In genomic region chr14:61564623-61565091, GRCh38 we compare ENCODE assay signal across 12 cellular contexts.
A peak's percentile ranks its signal among the peaks of the same experiment; 100 is the strongest.
DNase-seq lines count a peak whose midpoint lies in the region; ATAC-seq and TF ChIP-seq lines count a peak whose summit lies in the region.
"Had no signal": no experiment of that assay in that cellular context is flagged by ENCODE, and none has a peak within 500 bp of the region (broad histone marks: within the 10 kb centered on the region; RNA-seq: fewer than 3 reads in every experiment).

No MANE protein-coding gene starts in this region.

- H2BK12ac ChIP-seq in mesenchymal stem cell (ENCODE audit: low read length in 2 of 2), result peak overlapping the region; percentile 81 to 100

- no peak overlapping the region for H2AFZ ChIP-seq in mesenchymal stem cell (ENCODE audit: low read depth, low read length)

- peak overlapping the region; percentile 44 for H2BK15ac ChIP-seq in mesenchymal stem cell (ENCODE audit: low read depth, poor library complexity, severe bottlenecking)

- ATAC-seq in HG02623 (IDR thresholded peaks at IDR 0.05; ENCODE audit: unreplicated experiment), result no peak

- WGBS in mesenchymal stem cell, result 9% methylated on average over 4 of the region's 6 CpGs

- H3K27ac ChIP-seq in AG04450 (ENCODE audit: low read depth, low read length) (peak overlapping the region; percentile 98), mesenchymal stem cell (ENCODE audit: low read length, poor library complexity, severe bottlenecking) (peak overlapping the region; percentile 98)

- peak overlapping the region; percentile 82 for H2BK5ac ChIP-seq in mesenchymal stem cell (ENCODE audit: low read depth, low read length, poor library complexity, severe bottlenecking)

- POLR2A ChIA-PET in AG04450 (lab: Yijun Ruan, JAX), result interaction anchor here (0.7 to 1.1 kb wide), 3 partner anchors 17 to 45 kb away, joined by 3 to 5 read pairs (median 3); no protein-coding TSS in a partner anchor

- DNase-seq in AG04450 (ENCODE audit: low read depth, low spot score), result peak; percentile 85
- peak; percentile 99 for DNase-seq in HS-27A (ENCODE audit: low read depth)
- DNase-seq in astrocyte of the hippocampus (ENCODE audit: low read depth, low spot score), result peak; percentile 94
- peak; percentile 94 for DNase-seq in mesenchymal stem cell
- no peak for DNase-seq in NCI-H1105 (lab: John Stamatoyannopoulos, UW)
- no peak for DNase-seq in stimulated activated CD4-positive, alpha-beta T cell treated with anti-CD3 and anti-CD28 coated beads, Interleukin-4, amount 100 ng/mL, for 24 hours
- no peak for DNase-seq in activated T-helper 2 cell treated with anti-CD3 and anti-CD28 coated beads, Interferon-gamma antibody, Interleukin-2, Interleukin-4, amounts not matched to agents 10 μg/mL and 5 μg/mL and 100 μg/mL, durations not matched to agents 14 hours and 24 hours and 36 hours (ENCODE audit: low spot score)
- DNase-seq: activated naive CD4-positive, alpha-beta T cell treated with anti-CD3 and anti-CD28 coated beads, Interleukin-2, amount 10 ng/mL, durations not matched to agents 7 days and 5 days; DND-41; Karpas-422; left cardiac atrium had no signal

- no peak overlapping the region for H3K4me2 ChIP-seq in mesenchymal stem cell (ENCODE audit: low read length, poor library complexity, severe bottlenecking)

- peak overlapping the region in 1 of 2 experiments; percentile 39 for H3K14ac ChIP-seq in mesenchymal stem cell (ENCODE audit: low read length in 2 of 2)

- H3K79me1 ChIP-seq in mesenchymal stem cell (replicated peaks; ENCODE audit: low read length, poor library complexity, severe bottlenecking), result peaks cover 9% of the 10 kb centered on the region

- no peaks in the 10 kb centered on the region for H3K9me3 ChIP-seq in AG04450 (ENCODE audit: control insufficient read depth, insufficient read depth, low read length)
- no peaks in the 10 kb centered on the region for H3K9me3 ChIP-seq in mesenchymal stem cell (ENCODE audit: control insufficient read depth, low read length)

- peaks cover 6% of the 10 kb centered on the region for H3K9me3 Mint-ChIP-seq in activated T-helper 2 cell treated with anti-CD3 and anti-CD28 coated beads, Interferon-gamma antibody, Interleukin-2, Interleukin-4, amounts not matched to agents 10 μg/mL and 5 μg/mL and 100 μg/mL, durations not matched to agents 14 hours and 24 hours and 36 hours

- H3K36me3 Mint-ChIP-seq in activated T-helper 2 cell treated with anti-CD3 and anti-CD28 coated beads, Interferon-gamma antibody, Interleukin-2, Interleukin-4, amounts not matched to agents 10 μg/mL and 5 μg/mL and 100 μg/mL, durations not matched to agents 14 hours and 24 hours and 36 hours (ENCODE audit: low read depth), result no peaks in the 10 kb centered on the region

- peak overlapping the region; percentile 92 for H4K91ac ChIP-seq in mesenchymal stem cell (ENCODE audit: low read length)

- intact Hi-C loops in activated T-helper 2 cell treated with anti-CD3 and anti-CD28 coated beads, Interferon-gamma antibody, Interleukin-2, Interleukin-4, amounts not matched to agents 10 μg/mL and 5 μg/mL and 100 μg/mL, durations not matched to agents 14 hours and 24 hours and 36 hours (cut with micrococcal nuclease), result loop anchor here (5.0 kb wide), 1 partner anchor 37 kb away; no protein-coding TSS in a partner anchor

- peak overlapping the region; percentile 92 for H2BK120ac ChIP-seq in mesenchymal stem cell (ENCODE audit: low read depth, low read length)

- peak overlapping the region; percentile 85 for H3K9ac ChIP-seq in mesenchymal stem cell (ENCODE audit: low read length)

- no peak overlapping the region for H3K23ac ChIP-seq in mesenchymal stem cell (ENCODE audit: low read length in 2 of 2)

- no peaks in the 10 kb centered on the region for H3K36me3 ChIP-seq in mesenchymal stem cell (ENCODE audit: control insufficient read depth in 1 of 2, insufficient read depth in 2 of 2, low read depth in 1 of 2, low read length in 2 of 2)

- H3K27me3 ChIP-seq in AG04450 (ENCODE audit: control insufficient read depth, insufficient read depth, low read length) (no peaks in the 10 kb centered on the region), mesenchymal stem cell (ENCODE audit: control insufficient read depth in 1 of 2, insufficient read depth in 1 of 2, low read length in 2 of 2) (no peaks in the 10 kb centered on the region)

- H3K4me3 Mint-ChIP-seq in activated T-helper 2 cell treated with anti-CD3 and anti-CD28 coated beads, Interferon-gamma antibody, Interleukin-2, Interleukin-4, amounts not matched to agents 10 μg/mL and 5 μg/mL and 100 μg/mL, durations not matched to agents 14 hours and 24 hours and 36 hours (ENCODE audit: low read depth), result no peak overlapping the region
- H3K4me3 Mint-ChIP-seq: activated naive CD4-positive, alpha-beta T cell treated with anti-CD3 and anti-CD28 coated beads, Interleukin-2, amount 10 ng/mL, durations not matched to agents 7 days and 5 days had no signal

- CTCF ChIA-PET in AG04450 (lab: Charles Lee), result no interaction called here

- peak overlapping the region; percentile 74 to 98 for H3K18ac ChIP-seq in mesenchymal stem cell (ENCODE audit: low read depth in 1 of 2, low read length in 2 of 2)

- no peak overlapping the region for H3K4me3 ChIP-seq in AG04450 (ENCODE audit: low read depth, low read length)
- H3K4me3 ChIP-seq in mesenchymal stem cell (ENCODE audit: insufficient read depth in 1 of 2, low read depth in 1 of 2, low read length in 2 of 2), result no peak overlapping the region

- peaks cover 52% of the 10 kb centered on the region for H3K4me1 Mint-ChIP-seq in activated T-helper 2 cell treated with anti-CD3 and anti-CD28 coated beads, Interferon-gamma antibody, Interleukin-2, Interleukin-4, amounts not matched to agents 10 μg/mL and 5 μg/mL and 100 μg/mL, durations not matched to agents 14 hours and 24 hours and 36 hours (ENCODE audit: low read depth)

- H3K27me3 Mint-ChIP-seq in activated T-helper 2 cell treated with anti-CD3 and anti-CD28 coated beads, Interferon-gamma antibody, Interleukin-2, Interleukin-4, amounts not matched to agents 10 μg/mL and 5 μg/mL and 100 μg/mL, durations not matched to agents 14 hours and 24 hours and 36 hours (ENCODE audit: low read depth), result peaks cover 15% of the 10 kb centered on the region

- H3K27ac Mint-ChIP-seq in activated T-helper 2 cell treated with anti-CD3 and anti-CD28 coated beads, Interferon-gamma antibody, Interleukin-2, Interleukin-4, amounts not matched to agents 10 μg/mL and 5 μg/mL and 100 μg/mL, durations not matched to agents 14 hours and 24 hours and 36 hours, result no peak overlapping the region
- H3K27ac Mint-ChIP-seq: activated naive CD4-positive, alpha-beta T cell treated with anti-CD3 and anti-CD28 coated beads, Interleukin-2, amount 10 ng/mL, durations not matched to agents 7 days and 5 days had no signal

- peak overlapping the region; percentile 19 to 96 for H3K4ac ChIP-seq in mesenchymal stem cell (ENCODE audit: low read depth in 1 of 2, low read length in 2 of 2)

- peak overlapping the region; percentile 98 for H2AK5ac ChIP-seq in mesenchymal stem cell (ENCODE audit: low read length, severe bottlenecking)

- peaks cover 44% of the 10 kb centered on the region for H3K4me1 ChIP-seq in mesenchymal stem cell (ENCODE audit: control insufficient read depth, insufficient read depth, low read depth, low read length)

- TF ChIP-seq CTCF in AG04450 (IDR thresholded peaks at IDR 0.05; ENCODE audit: low read depth, low read length), result no peak

- peak overlapping the region; percentile 83 for H4K8ac ChIP-seq in mesenchymal stem cell (ENCODE audit: low read length)

Comparison
In these comparisons a context has a peak if more than half of its experiments do, and no peak if none do; other contexts are left out.
1. DNase-seq: peak in AG04450 (single experiment), HS-27A (single experiment), astrocyte of the hippocampus (single experiment) and mesenchymal stem cell (single experiment); none in NCI-H1105 (single experiment), stimulated activated CD4-positive, alpha-beta T cell treated with anti-CD3 and anti-CD28 coated beads, Interleukin-4, amount 100 ng/mL, for 24 hours (single experiment) and activated T-helper 2 cell treated with anti-CD3 and anti-CD28 coated beads, Interferon-gamma antibody, Interleukin-2, Interleukin-4, amounts not matched to agents 10 μg/mL and 5 μg/mL and 100 μg/mL, durations not matched to agents 14 hours and 24 hours and 36 hours (single experiment).